10 cellular contexts compared by ENCODE assay signal in genomic region chr1:42935313-42935624, GRCh38. TPM values are rescaled to one million over a fixed set of nuclear protein-coding genes. Genes with fewer than 3 reads are reported as not detected.
DNase-seq lines count a peak whose midpoint lies in the region; ATAC-seq, FAIRE-seq and TF ChIP-seq lines count a peak whose summit lies in the region.
"Had no signal": no experiment of that assay in that cellular context is flagged by ENCODE, and none has a peak within 500 bp of the region (broad histone marks: within the 10 kb centered on the region; RNA-seq: fewer than 3 reads in every experiment).

No MANE protein-coding gene starts in this region.

- TF ChIP-seq RAD21 in HepG2 (CRISPR knock-in tag; IDR thresholded peaks at IDR 0.05), result no peak

- H3K79me2 ChIP-seq in DOHH2 (ENCODE audit: control insufficient read depth, low read length) (peaks cover 99% of the 10 kb centered on the region), HepG2 (ENCODE audit: insufficient read depth, low read length) (peaks cover 86% of the 10 kb centered on the region)

- H4K20me1 ChIP-seq in DOHH2 (ENCODE audit: control insufficient read depth, insufficient read depth, low read depth, low read length) (peaks cover 53% of the 10 kb centered on the region), HepG2 (ENCODE audit: insufficient read depth, low read length) (peaks cover 99% of the 10 kb centered on the region)

- no peaks in the 10 kb centered on the region for H3K9me3 Mint-ChIP-seq in central memory CD8-positive, alpha-beta T cell

- BruUV-seq in HepG2 (replicated peaks; lab: Mats Ljungman, UMichigan), result no TSS peak

- H3K9me2 ChIP-seq in DOHH2 (replicated peaks; ENCODE audit: control insufficient read depth, low read length), result no peaks in the 10 kb centered on the region

- DNase-seq in NAMALWA (ENCODE audit: low spot score), result peak; percentile 52
- DNase-seq in central memory CD8-positive, alpha-beta T cell (ENCODE audit: low spot score in 2 of 2), result peak in 1 of 2 donors; percentile 37
- DNase-seq in posterior vena cava (ENCODE audit: low spot score), result peak; percentile 75
- no peak for DNase-seq in NCI-H524 (lab: John Stamatoyannopoulos, UW)
- DNase-seq in HepG2 (ENCODE audit: low spot score), result no peak
- no peak for DNase-seq in small intestine
- no peak for DNase-seq in NCI-H187 (lab: John Stamatoyannopoulos, UW)
- DNase-seq: NCI-H2227 treated with DMSO at 0.1 percent for 48 hours, nucleus accumbens had no signal

- no peak for TF ChIP-seq EP300 in HepG2 (IDR thresholded peaks at IDR 0.05; ENCODE audit: low read depth in 2 of 2, low read length in 2 of 2)
- no peak for TF ChIP-seq EP300 in HepG2 (CRISPR knock-in tag; IDR thresholded peaks at IDR 0.05; ENCODE audit: borderline replicate concordance)

- peaks cover 95% of the 10 kb centered on the region for H3K4me1 Mint-ChIP-seq in central memory CD8-positive, alpha-beta T cell

- TF ChIP-seq POLR2A in HepG2 (IDR thresholded peaks at IDR 0.05; ENCODE audit: insufficient read depth in 1 of 2, low read depth in 2 of 2, low read length in 2 of 2), result no peak

- CTCF ChIA-PET in HepG2 (lab: Yijun Ruan, JAX; ENCODE audit: low intra/inter-chr PET ratio, low total read pairs), result no interaction called here

- no peak overlapping the region for H3K9ac ChIP-seq in HepG2 (ENCODE audit: insufficient read depth, low read depth, low read length)

- H3K4me1 ChIP-seq in DOHH2 (ENCODE audit: control insufficient read depth, low read length), result peaks cover 88% of the 10 kb centered on the region
- H3K4me1 ChIP-seq in HepG2 (ENCODE audit: insufficient read depth, low read length), result peaks cover 87% of the 10 kb centered on the region
- H3K4me1 ChIP-seq in small intestine (ENCODE audit: control insufficient read depth in 2 of 2, insufficient read depth in 1 of 2, low read depth in 1 of 2, low read length in 1 of 2), result peaks cover 9 to 12% of the 10 kb centered on the region in 2 donors

- no peaks in the 10 kb centered on the region for H3K27me3 ChIP-seq in DOHH2 (ENCODE audit: control insufficient read depth, low read length)
- H3K27me3 ChIP-seq in HepG2 (ENCODE audit: control insufficient read depth in 1 of 2, insufficient read depth in 2 of 2, low read length in 2 of 2), result no peaks in the 10 kb centered on the region
- no peaks in the 10 kb centered on the region for H3K27me3 ChIP-seq in small intestine (ENCODE audit: control insufficient read depth in 2 of 2, insufficient read depth in 2 of 2, low read length in 2 of 2)

- in situ Hi-C loops in HepG2 (cut with HindIII; ENCODE audit: extremely low pct_ligation_motif_present, low pct_unique_long_range_greater_than_20kb), result no loop called here

- peaks cover 42% of the 10 kb centered on the region for H3K36me3 Mint-ChIP-seq in central memory CD8-positive, alpha-beta T cell (ENCODE audit: insufficient read depth)

- H3K27ac ChIP-seq in DOHH2 (ENCODE audit: low read depth, low read length) (peak overlapping the region; percentile 46), HepG2 (ENCODE audit: extremely low read length, insufficient read depth, low read length) (no peak overlapping the region), small intestine (ENCODE audit: low read depth in 1 of 2, low read length in 1 of 2) (peak overlapping the region in 1 of 2 donors; percentile 51)

- WGBS in HepG2 (ENCODE audit: low lambda C conversion rate), result 91% methylated on average over 5 of the region's 5 CpGs
- WGBS in small intestine, 3 donors, result 79 to 95% (median 86%) methylated on average over 5 of the region's 5 CpGs

- H3K9me3 ChIP-seq in DOHH2 (ENCODE audit: control insufficient read depth, insufficient read depth, low read length) (no peaks in the 10 kb centered on the region), HepG2 (ENCODE audit: low read length) (no peaks in the 10 kb centered on the region), small intestine (ENCODE audit: control insufficient read depth, low read depth) (no peaks in the 10 kb centered on the region)

- FAIRE-seq in HepG2 (lab: Jason Lieb, UNC) (no peak), small intestine (lab: Jason Lieb, UNC) (no peak)

- peak overlapping the region; percentile 66 for H3K4me3 Mint-ChIP-seq in central memory CD8-positive, alpha-beta T cell

- H2AFZ ChIP-seq in HepG2 (ENCODE audit: low read length), result no peak overlapping the region

- H3K4me2 ChIP-seq in DOHH2 (ENCODE audit: low read length) (peak overlapping the region; percentile 63), HepG2 (ENCODE audit: low read depth, low read length) (no peak overlapping the region)

- no peak for TF ChIP-seq CTCF in DOHH2 (IDR thresholded peaks at IDR 0.05; ENCODE audit: low read depth, low read length, poor library complexity, severe bottlenecking)
- no peak for TF ChIP-seq CTCF in HepG2 (CRISPR knock-in tag; IDR thresholded peaks at IDR 0.05)

- H3F3A ChIP-seq in DOHH2 (ENCODE audit: control insufficient read depth, insufficient read depth), result peaks cover 17% of the 10 kb centered on the region

- intact Hi-C loops in posterior vena cava (cut with DNase I), result no loop called here
- intact Hi-C loops in HepG2 (cut with micrococcal nuclease; ENCODE audit: unreplicated experiment), result no loop called here

- POLR2A ChIA-PET in HepG2 (lab: Yijun Ruan, JAX), result no interaction called here

- ATAC-seq in central memory CD8-positive, alpha-beta T cell (replicated peaks; ENCODE audit: extremely low read depth, poor library complexity, severe bottlenecking), result no peak
- no peak for ATAC-seq in HepG2

- no peaks in the 10 kb centered on the region for H3K27me3 Mint-ChIP-seq in central memory CD8-positive, alpha-beta T cell

- peak overlapping the region; percentile 18 for H3K4me3 ChIP-seq in DOHH2 (ENCODE audit: low read length)
- H3K4me3 ChIP-seq in HepG2 (replicated peaks in 1 of 3; ENCODE audit: insufficient read depth in 1 of 3, low read depth in 2 of 3, low read length in 3 of 3), result no peak overlapping the region
- no peak overlapping the region for H3K4me3 ChIP-seq in small intestine (ENCODE audit: low read depth in 1 of 2, low read length in 2 of 2)

- peak overlapping the region; percentile 78 for H3K27ac Mint-ChIP-seq in central memory CD8-positive, alpha-beta T cell (ENCODE audit: low read depth)

- H3K36me3 ChIP-seq in DOHH2 (ENCODE audit: control insufficient read depth, low read length) (peaks cover 97% of the 10 kb centered on the region), HepG2 (replicated peaks in 1 of 2; ENCODE audit: control insufficient read depth in 1 of 2, insufficient read depth in 2 of 2, low read length in 2 of 2) (peaks cover 74 to 99% of the 10 kb centered on the region in 2 experiments), small intestine (ENCODE audit: control insufficient read depth in 2 of 2, insufficient read depth in 2 of 2, low read length in 2 of 2) (no peaks in the 10 kb centered on the region)

TF ChIP-seq in HepG2, 621 proteins besides CTCF, POLR2A, EP300 and RAD21 (continues in another document):
- TF ChIP-seq ARNT (IDR thresholded peaks at IDR 0.05) (no peak), ETS1 (CRISPR knock-in tag; IDR thresholded peaks at IDR 0.05) (no peak), JUNB (CRISPR knock-in tag; IDR thresholded peaks at IDR 0.05; ENCODE audit: borderline replicate concordance) (no peak), SIX1 (CRISPR knock-in tag; IDR thresholded peaks at IDR 0.05; ENCODE audit: borderline replicate concordance) (no peak), ELK4 (CRISPR knock-in tag; IDR thresholded peaks at IDR 0.05; ENCODE audit: borderline replicate concordance) (no peak), ZNF543 (CRISPR knock-in tag; IDR thresholded peaks at IDR 0.05) (no peak)

RNA-seq across cellular contexts. Expression of gene SLC2A1, which starts 23.4 kb away (rescaled TPM):
- total RNA-seq in posterior vena cava (10 to 100 TPM; 13.0 to 17.7 TPM), HepG2 (2016; rRNA removed; fragmentation: Illumina TruSeq; extraction: Trizol) (54.3 and 125 TPM in 2 replicates)
- 17.1 and 18.0 TPM in 2 replicates for total RNA-seq in HepG2 (2016; cell fraction: cytosol; rRNA removed; fragmentation: Illumina TruSeq; extraction: Trizol; ENCODE audit: low read depth)
- 44.3 and 121 TPM in 2 replicates for total RNA-seq in HepG2 (2016; cell fraction: insoluble cytoplasmic fraction; rRNA removed; fragmentation: Illumina TruSeq; extraction: Trizol)
- 38.1 and 44.0 TPM in 2 replicates for total RNA-seq in HepG2 (2016; cell fraction: membrane; rRNA removed; fragmentation: Illumina TruSeq; extraction: Trizol)
- total RNA-seq in HepG2 (2016; cell fraction: nucleus; rRNA removed; fragmentation: Illumina TruSeq; extraction: Trizol), result 146 and 160 TPM in 2 replicates
- polyA plus RNA-seq in HepG2 (2011; rRNA removed) (315 and 423 TPM in 2 replicates), small intestine (10 to 100 TPM in 1 of 3 donors, 1 to 10 TPM in 2; 1.1 to 13.5 (median 3.2) TPM)
- polyA plus RNA-seq in HepG2 (2011; cell fraction: cytosol; rRNA removed), result 201 and 410 TPM in 2 replicates
- 305 and 663 TPM in 2 replicates for polyA plus RNA-seq in HepG2 (2011; cell fraction: nucleus; rRNA removed)
- polyA plus RNA-seq in HepG2 (2012), result 253 and 372 TPM in 2 replicates
- polyA plus RNA-seq in HepG2 (2016; cell fraction: cytosol; fragmentation: Illumina TruSeq; extraction: Trizol; ENCODE audit: low read depth), result 10.8 and 11.3 TPM in 2 replicates
- polyA plus RNA-seq in HepG2 (2016; cell fraction: insoluble cytoplasmic fraction; fragmentation: Illumina TruSeq; extraction: Trizol; ENCODE audit: low read depth), result 47.5 and 58.0 TPM in 2 replicates
- polyA plus RNA-seq in HepG2 (2016; cell fraction: membrane; fragmentation: Illumina TruSeq; extraction: Trizol; ENCODE audit: low read depth), result 20.7 and 24.0 TPM in 2 replicates
- polyA plus RNA-seq in HepG2 (2016; cell fraction: nucleus; fragmentation: Illumina TruSeq; extraction: Trizol; ENCODE audit: insufficient read depth, low read depth), result 232 and 245 TPM in 2 replicates
- 61.9 and 1,182 TPM in 2 replicates for polyA minus RNA-seq in HepG2 (2011; rRNA and poly(A)+ RNA removed; ENCODE audit: low replicate concordance)
- 204 and 374 TPM in 2 replicates for polyA minus RNA-seq in HepG2 (2011; cell fraction: cytosol; rRNA and poly(A)+ RNA removed)
- 146 and 207 TPM in 2 replicates for polyA minus RNA-seq in HepG2 (2011; cell fraction: nucleus; rRNA and poly(A)+ RNA removed)

Comparison
In these comparisons a context has a peak if more than half of its experiments do, and no peak if none do; other contexts are left out.
1. DNase-seq: peak in NAMALWA (single experiment) and posterior vena cava (single experiment); none in NCI-H524 (0 of 2), HepG2 (single experiment), small intestine (single experiment) and NCI-H187 (0 of 2).